Comparison of ENCODE assay signal across 14 cellular contexts in genomic region chr3:125146601-125147490, GRCh38.
DNase-seq lines count a peak whose midpoint lies in the region; ATAC-seq and TF ChIP-seq lines count a peak whose summit lies in the region.
"Had no signal": no experiment of that assay in that cellular context is flagged by ENCODE, and none has a peak within 500 bp of the region (broad histone marks: within the 10 kb centered on the region; RNA-seq: fewer than 3 reads in every experiment).

No MANE protein-coding gene starts in this region.

- no peaks in the 10 kb centered on the region for H3K9me2 ChIP-seq in Loucy (replicated peaks; ENCODE audit: low read depth, low read length)

- ATAC-seq in GM18502 (IDR thresholded peaks at IDR 0.05; ENCODE audit: poor library complexity, unreplicated experiment) = peak; percentile 55
- ATAC-seq in GM19463 (IDR thresholded peaks at IDR 0.05; ENCODE audit: unreplicated experiment) = no peak
- ATAC-seq in esophagus mucosa = no peak
- ATAC-seq: HCT116 had no signal

- H3K36me3 ChIP-seq in Loucy (ENCODE audit: insufficient read depth, low read length) = no peaks in the 10 kb centered on the region

- peaks cover 34% of the 10 kb centered on the region for H3K4me1 Mint-ChIP-seq in activated T-helper 1 cell treated with anti-CD3 and anti-CD28 coated beads, Interleukin-12 subunit alpha, Interleukin-12 subunit beta, Interleukin-2, Interleukin-4 antibody, amounts not matched to agents 30 ng/mL and 10 ng/mL and 1 ng/mL, durations not matched to agents 14 hours and 24 hours and 36 hours (ENCODE audit: low read depth)

- H4K20me1 ChIP-seq in Loucy (ENCODE audit: insufficient read depth, low read length, poor library complexity, severe bottlenecking) = no peaks in the 10 kb centered on the region

- no peak overlapping the region for H3K4me3 Mint-ChIP-seq in activated T-helper 1 cell treated with anti-CD3 and anti-CD28 coated beads, Interleukin-12 subunit alpha, Interleukin-12 subunit beta, Interleukin-2, Interleukin-4 antibody, amounts not matched to agents 30 ng/mL and 10 ng/mL and 1 ng/mL, durations not matched to agents 14 hours and 24 hours and 36 hours
- H3K4me3 Mint-ChIP-seq: CD4-positive, alpha-beta T cell had no signal

- TF ChIP-seq CTCF in Loucy (conservative IDR thresholded peaks at IDR 0.05; ENCODE audit: low read length) = no peak

- H3K9me3 Mint-ChIP-seq in activated T-helper 1 cell treated with anti-CD3 and anti-CD28 coated beads, Interleukin-12 subunit alpha, Interleukin-12 subunit beta, Interleukin-2, Interleukin-4 antibody, amounts not matched to agents 30 ng/mL and 10 ng/mL and 1 ng/mL, durations not matched to agents 14 hours and 24 hours and 36 hours = no peaks in the 10 kb centered on the region
- H3K9me3 Mint-ChIP-seq: CD4-positive, alpha-beta T cell had no signal

- DNase-seq in globus pallidus (ENCODE audit: low spot score) (peak; percentile 55), pons (ENCODE audit: low spot score) (peak; percentile 64), T1000 (lab: John Stamatoyannopoulos, UW) (no peak)
- no peak for DNase-seq in activated T-helper 1 cell treated with anti-CD3 and anti-CD28 coated beads, Interleukin-12 subunit alpha, Interleukin-12 subunit beta, Interleukin-2, Interleukin-4 antibody, amounts not matched to agents 30 ng/mL and 10 ng/mL and 1 ng/mL, durations not matched to agents 14 hours and 24 hours and 36 hours (ENCODE audit: low spot score)
- DNase-seq: activated T-cell treated with anti-CD3 and anti-CD28 coated beads, Interleukin-2, amount 50 U/mL, for 1 hour; CD4-positive, alpha-beta T cell; foreskin melanocyte; NCI-H446; stimulated activated CD4-positive, alpha-beta T cell treated with anti-CD3 and anti-CD28 coated beads, Interleukin-2, amount 100 ng/mL, for 24 hours had no signal

- H3K9ac ChIP-seq in Loucy (ENCODE audit: low read depth, low read length, poor library complexity, severe bottlenecking) = no peak overlapping the region

- H3K4me1 ChIP-seq in Loucy (ENCODE audit: insufficient read depth, low read length, poor library complexity, severe bottlenecking) = peaks cover 8% of the 10 kb centered on the region

- peak overlapping the region; percentile 35; the same call in 1 of the 2 replicates for H2AFZ ChIP-seq in Loucy (ENCODE audit: low read length)

- no peak overlapping the region for H3K4me3 ChIP-seq in Loucy (ENCODE audit: low read length, poor library complexity, severe bottlenecking)

- H3K27me3 ChIP-seq in Loucy (ENCODE audit: insufficient read depth, low read length, poor library complexity, severe bottlenecking) = no peaks in the 10 kb centered on the region

- no peaks in the 10 kb centered on the region for H3K79me2 ChIP-seq in Loucy (ENCODE audit: insufficient read depth, low read length)

- no peak overlapping the region for H3K27ac Mint-ChIP-seq in activated T-helper 1 cell treated with anti-CD3 and anti-CD28 coated beads, Interleukin-12 subunit alpha, Interleukin-12 subunit beta, Interleukin-2, Interleukin-4 antibody, amounts not matched to agents 30 ng/mL and 10 ng/mL and 1 ng/mL, durations not matched to agents 14 hours and 24 hours and 36 hours
- H3K27ac Mint-ChIP-seq: CD4-positive, alpha-beta T cell had no signal

- peaks cover 43% of the 10 kb centered on the region for H3K27me3 Mint-ChIP-seq in activated T-helper 1 cell treated with anti-CD3 and anti-CD28 coated beads, Interleukin-12 subunit alpha, Interleukin-12 subunit beta, Interleukin-2, Interleukin-4 antibody, amounts not matched to agents 30 ng/mL and 10 ng/mL and 1 ng/mL, durations not matched to agents 14 hours and 24 hours and 36 hours (ENCODE audit: insufficient read depth)
- H3K27me3 Mint-ChIP-seq: CD4-positive, alpha-beta T cell had no signal

- no peaks in the 10 kb centered on the region for H3F3A ChIP-seq in Loucy (ENCODE audit: low read depth)

- peak overlapping the region; percentile 19 for H3K4me2 ChIP-seq in Loucy (ENCODE audit: low read depth, low read length, poor library complexity, severe bottlenecking)

- H3K36me3 Mint-ChIP-seq in activated T-helper 1 cell treated with anti-CD3 and anti-CD28 coated beads, Interleukin-12 subunit alpha, Interleukin-12 subunit beta, Interleukin-2, Interleukin-4 antibody, amounts not matched to agents 30 ng/mL and 10 ng/mL and 1 ng/mL, durations not matched to agents 14 hours and 24 hours and 36 hours (ENCODE audit: low read depth) = peaks cover 6% of the 10 kb centered on the region

- intact Hi-C loops in activated T-helper 1 cell treated with anti-CD3 and anti-CD28 coated beads, Interleukin-12 subunit alpha, Interleukin-12 subunit beta, Interleukin-2, Interleukin-4 antibody, amounts not matched to agents 30 ng/mL and 10 ng/mL and 1 ng/mL, durations not matched to agents 14 hours and 24 hours and 36 hours (cut with micrococcal nuclease) = loop anchor here (10.0 kb wide), 1 partner anchor 412 kb away; the partner anchor contains the start of gene UMPS

- H3K9me3 ChIP-seq in Loucy (ENCODE audit: insufficient read depth, low read depth, low read length) = no peaks in the 10 kb centered on the region

Comparison
In these comparisons a context has a peak if more than half of its experiments do, and no peak if none do; other contexts are left out.
1. DNase-seq: peak in globus pallidus (single experiment) and pons (single experiment); none in T1000 (single experiment) and activated T-helper 1 cell treated with anti-CD3 and anti-CD28 coated beads, Interleukin-12 subunit alpha, Interleukin-12 subunit beta, Interleukin-2, Interleukin-4 antibody, amounts not matched to agents 30 ng/mL and 10 ng/mL and 1 ng/mL, durations not matched to agents 14 hours and 24 hours and 36 hours (single experiment).